Comparison of ENCODE assay signal across 1 cellular context in genomic region chr10:43648392-43649148, GRCh38.
A peak's percentile ranks its signal among the peaks of the same experiment; 100 is the strongest.
TF ChIP-seq lines count a peak whose summit lies in the region.

Gene ZNF32, minus strand, starts transcription at chr10:43648881. Its CDS starts 2,748 bp downstream, at chr10:43646133.

TF ChIP-seq in GM12878, 131 proteins besides CTCF, POLR2A, EP300 and RAD21 (continued from another document and continues in another):
- TF ChIP-seq E4F1 (IDR thresholded peaks at IDR 0.05; ENCODE audit: borderline replicate concordance, partially characterized antibody): no peak
- TF ChIP-seq SIN3A (IDR thresholded peaks at IDR 0.05; ENCODE audit: low read depth, low read length): no peak
- TF ChIP-seq NKRF (conservative IDR thresholded peaks at IDR 0.05): 0 out of 2 replicates have a peak, but pooled peaks have one; percentile 57
- 0 out of 2 replicates have a peak, but pooled peaks have one; percentile 62 for TF ChIP-seq ZNF217 (IDR thresholded peaks at IDR 0.05)
- no peak for TF ChIP-seq SREBF1 (IDR thresholded peaks at IDR 0.05; ENCODE audit: low read length)
- TF ChIP-seq NR2C1 (IDR thresholded peaks at IDR 0.05): peak; percentile 80
- peak; percentile 50; the same call in 1 of the 2 replicates for TF ChIP-seq CREM (IDR thresholded peaks at IDR 0.05; ENCODE audit: low read depth)
- TF ChIP-seq SMARCA5 (IDR thresholded peaks at IDR 0.05): no peak
- TF ChIP-seq SREBF2 (IDR thresholded peaks at IDR 0.05; ENCODE audit: low read length): no peak
- no peak for TF ChIP-seq FOXK2 (IDR thresholded peaks at IDR 0.05)
- TF ChIP-seq RAD51 (IDR thresholded peaks at IDR 0.05): no peak
- no peak for TF ChIP-seq STAT1 (conservative IDR thresholded peaks at IDR 0.05)
- TF ChIP-seq NRF1 (conservative IDR thresholded peaks at IDR 0.05; ENCODE audit: low read depth, low read length): no peak
- peak; percentile 51; the same call in 1 of the 2 replicates for TF ChIP-seq CREB1 (IDR thresholded peaks at IDR 0.05; ENCODE audit: low read depth)
- peak; percentile 82 for TF ChIP-seq NR2F1 (conservative IDR thresholded peaks at IDR 0.05)
- TF ChIP-seq CBX5 (IDR thresholded peaks at IDR 0.05; ENCODE audit: low read depth): no peak
- no peak for TF ChIP-seq CBX3 (IDR thresholded peaks at IDR 0.05; ENCODE audit: borderline replicate concordance, low read depth)
- TF ChIP-seq NFXL1 (IDR thresholded peaks at IDR 0.05; ENCODE audit: borderline replicate concordance): 0 out of 2 replicates have a peak, but pooled peaks have one; percentile 67
- no peak for TF ChIP-seq SUPT20H (IDR thresholded peaks at IDR 0.05; ENCODE audit: borderline replicate concordance, control insufficient read depth, low read depth, low read length)
- peak; percentile 82 for TF ChIP-seq CHD2 (IDR thresholded peaks at IDR 0.05; ENCODE audit: borderline replicate concordance, low read depth, low read length)
- no peak for TF ChIP-seq CHD4 (IDR thresholded peaks at IDR 0.05)
- peak; percentile 72; the same call in 1 of the 2 replicates for TF ChIP-seq ZNF687 (IDR thresholded peaks at IDR 0.05)
- TF ChIP-seq CBFB (IDR thresholded peaks at IDR 0.05; ENCODE audit: low read depth): no peak
- TF ChIP-seq BHLHE40 (IDR thresholded peaks at IDR 0.05; ENCODE audit: borderline replicate concordance in 1 of 2, low read depth in 2 of 2, low read length in 1 of 2): peak; percentile 79 to 92; a peak in 3 of 4 replicates
- TF ChIP-seq PAX8 (IDR thresholded peaks at IDR 0.05): no peak
- TF ChIP-seq USF2 (IDR thresholded peaks at IDR 0.05; ENCODE audit: borderline replicate concordance, low read depth, low read length): no peak
- peak; percentile 90 for TF ChIP-seq PKNOX1 (IDR thresholded peaks at IDR 0.05)
- TF ChIP-seq NFYA (IDR thresholded peaks at IDR 0.05; ENCODE audit: borderline replicate concordance, low read depth, low read length): no peak
- TF ChIP-seq HDAC6 (IDR thresholded peaks at IDR 0.05; ENCODE audit: unreplicated experiment): no peak
- no peak for TF ChIP-seq ZBTB4 (CRISPR knock-in tag; IDR thresholded peaks at IDR 0.05)
- no peak for TF ChIP-seq JUNB (IDR thresholded peaks at IDR 0.05)
- TF ChIP-seq ATF2 (IDR thresholded peaks at IDR 0.05; ENCODE audit: low read length): no peak
- TF ChIP-seq LARP7 (IDR thresholded peaks at IDR 0.05): peak; percentile 93
- no peak for TF ChIP-seq MEF2A (IDR thresholded peaks at IDR 0.05; ENCODE audit: insufficient read depth, low read depth, low read length)
- TF ChIP-seq PRDM15 (CRISPR knock-in tag; IDR thresholded peaks at IDR 0.05): no peak
- no peak for TF ChIP-seq ATF7 (IDR thresholded peaks at IDR 0.05; ENCODE audit: low read depth)
- no peak for TF ChIP-seq SPI1 (IDR thresholded peaks at IDR 0.05; ENCODE audit: borderline replicate concordance, insufficient read depth, low read depth, low read length)
- peak; percentile 85; the same call in 1 of the 2 replicates for TF ChIP-seq ASH2L (IDR thresholded peaks at IDR 0.05; ENCODE audit: borderline replicate concordance, low read depth)
- peak; percentile 60 for TF ChIP-seq PBX3 (IDR thresholded peaks at IDR 0.05; ENCODE audit: insufficient replicate concordance, low read depth, low read length)
- peak; percentile 73 for TF ChIP-seq YY1 (IDR thresholded peaks at IDR 0.05; ENCODE audit: low read depth, low read length)
